38 cellular contexts compared by ENCODE assay signal in genomic region chr12:126989532-126989931, GRCh38.
"Had no signal": no experiment of that assay in that cellular context is flagged by ENCODE, and none has a peak within 500 bp of the region (broad histone marks: within the 10 kb centered on the region; RNA-seq: fewer than 3 reads in every experiment).

No MANE protein-coding gene starts in this region.

- H3K36me3 ChIP-seq: MG63 had no signal

- H3K9me3 ChIP-seq: MG63 had no signal

- H3K9ac ChIP-seq: KMS-11 had no signal

- DNase-seq: Karpas-422, Kasumi-1, KBM-7, KG1, MG63, MM.1S, MV-4-11, NCI-H1048, NCI-H1092, NCI-H1092 treated with DMSO at 0.1 percent for 48 hours, NCI-H1105, NCI-H1105 treated with DMSO at 0.1 percent for 48 hours, NCI-H1417, NCI-H1417 treated with DMSO at 0.1 percent for 48 hours, NCI-H1436, NCI-H1436 treated with DMSO at 0.1 percent for 48 hours, NCI-H146, NCI-H1694, NCI-H1694 treated with DMSO at 0.1 percent for 48 hours, NCI-H187, NCI-H187 treated with DMSO at 0.1 percent for 48 hours, NCI-H1930, NCI-H2029, NCI-H2029 treated with DMSO at 0.1 percent for 48 hours, NCI-H2081, NCI-H2081 treated with DMSO at 0.1 percent for 48 hours, NCI-H2107, NCI-H2171, NCI-H2171 treated with DMSO at 0.1 percent for 48 hours, NCI-H2227 treated with DMSO at 0.1 percent for 48 hours, NCI-H226, NCI-H345, NCI-H446, NCI-H446 treated with DMSO at 0.1 percent for 48 hours, NCI-H510A, NCI-H510A treated with DMSO at 0.1 percent for 48 hours, NCI-H524 had no signal

- H3K4me3 ChIP-seq: MG63 had no signal

- H3K27me3 ChIP-seq: MG63 had no signal

- H3K27ac ChIP-seq: KMS-11 had no signal

- H3K4me2 ChIP-seq: KMS-11 had no signal
